Comparison of ENCODE assay signal across 8 cellular contexts in the genomic region with DNA sequence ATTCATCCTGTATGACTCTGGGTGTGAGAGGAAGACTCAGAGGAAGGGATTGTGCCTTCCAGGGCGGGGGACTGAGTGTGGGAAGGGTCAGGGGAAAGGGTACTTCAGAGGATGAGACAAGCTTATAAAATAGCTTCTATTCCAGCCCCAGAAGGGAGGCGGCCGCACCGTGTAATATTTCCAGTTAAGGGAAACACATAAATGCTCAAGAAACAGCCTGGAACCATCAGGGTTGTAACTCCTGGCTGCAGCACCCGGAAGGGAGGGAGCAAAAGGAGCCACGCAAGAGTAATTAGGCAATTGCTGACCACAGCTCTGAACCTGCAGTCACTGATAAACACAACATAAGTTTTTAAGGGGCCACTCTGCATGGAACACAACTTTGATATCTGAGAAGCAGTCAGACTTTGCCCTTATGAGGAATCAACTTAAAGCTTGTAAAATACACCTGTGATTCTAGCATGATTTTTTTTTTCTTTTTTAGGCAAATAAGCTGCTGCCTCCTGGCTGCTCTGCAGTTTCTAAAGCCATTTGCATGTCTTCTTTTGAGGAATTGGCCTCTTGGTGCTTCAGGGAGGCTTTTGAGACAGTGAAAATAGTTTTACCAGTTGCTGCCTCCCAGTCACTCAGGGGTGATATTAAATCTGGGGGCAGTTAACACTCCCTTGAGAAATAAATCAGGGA.
DNase-seq lines count a peak whose midpoint lies in the region; ATAC-seq and TF ChIP-seq lines count a peak whose summit lies in the region.

No MANE protein-coding gene starts in this region.

- H3K9me3 Mint-ChIP-seq in activated naive CD8-positive, alpha-beta T cell treated with anti-CD3 and anti-CD28 coated beads for 36 hours: no peaks in the 10 kb centered on the region

- H3K4me3 Mint-ChIP-seq in activated naive CD8-positive, alpha-beta T cell treated with anti-CD3 and anti-CD28 coated beads for 36 hours: no peak overlapping the region

- DNase-seq in GM19238 (ENCODE audit: insufficient read length, low spot score) (peak; percentile 15), NB4 (ENCODE audit: low read depth) (peak; percentile 93), esophagus squamous epithelium (lab: John Stamatoyannopoulos, UW) (peak; percentile 7), prostate gland (ENCODE audit: low spot score) (peak; percentile 21), middle frontal gyrus (ENCODE audit: extremely low spot score, low spot score) (no peak), iPS-NIHi7 (ENCODE audit: extremely low spot score) (no peak)
- DNase-seq in activated naive CD8-positive, alpha-beta T cell treated with anti-CD3 and anti-CD28 coated beads for 36 hours: no peak

- H3K27ac Mint-ChIP-seq in activated naive CD8-positive, alpha-beta T cell treated with anti-CD3 and anti-CD28 coated beads for 36 hours: no peak overlapping the region

- TF ChIP-seq CTCF in NB4 (IDR thresholded peaks at IDR 0.05; ENCODE audit: low read depth, low read length) (no peak), esophagus squamous epithelium (IDR thresholded peaks at IDR 0.05) (no peak), prostate gland (IDR thresholded peaks at IDR 0.05) (no peak)

- intact Hi-C loops in esophagus squamous epithelium (cut with DNase I) (no loop called here), prostate gland (cut with DNase I) (no loop called here)

- no peaks in the 10 kb centered on the region for H3K9me3 ChIP-seq in esophagus squamous epithelium
- H3K9me3 ChIP-seq in prostate gland: no peaks in the 10 kb centered on the region

- H3K36me3 Mint-ChIP-seq in activated naive CD8-positive, alpha-beta T cell treated with anti-CD3 and anti-CD28 coated beads for 36 hours: no peaks in the 10 kb centered on the region

- peaks cover 18% of the 10 kb centered on the region for H3K27me3 Mint-ChIP-seq in activated naive CD8-positive, alpha-beta T cell treated with anti-CD3 and anti-CD28 coated beads for 36 hours

- H3K27me3 ChIP-seq in esophagus squamous epithelium (no peaks in the 10 kb centered on the region), prostate gland (replicated peaks; ENCODE audit: insufficient read depth) (no peaks in the 10 kb centered on the region)

- H3K36me3 ChIP-seq in esophagus squamous epithelium (no peaks in the 10 kb centered on the region), prostate gland (no peaks in the 10 kb centered on the region)

- WGBS in esophagus squamous epithelium, 2 donors: 18 to 35% methylated on average over 6 of the region's 6 CpGs
- WGBS in prostate gland: 11% methylated on average over 6 of the region's 6 CpGs

- H3K4me1 Mint-ChIP-seq in activated naive CD8-positive, alpha-beta T cell treated with anti-CD3 and anti-CD28 coated beads for 36 hours: no peaks in the 10 kb centered on the region

- ATAC-seq in HG02840 (IDR thresholded peaks at IDR 0.05; ENCODE audit: low FRiP score, unreplicated experiment): no peak

- H3K27ac ChIP-seq in esophagus squamous epithelium (peak overlapping the region in 3 of 4 donors; percentile 42 to 80 (median 72)), prostate gland (no peak overlapping the region)

- no peak overlapping the region for H3K4me3 ChIP-seq in NB4 (ENCODE audit: low read depth, low read length)
- H3K4me3 ChIP-seq in esophagus squamous epithelium: no peak overlapping the region
- H3K4me3 ChIP-seq in prostate gland: no peak overlapping the region

- H3K4me1 ChIP-seq in esophagus squamous epithelium (peaks cover 0 to 33% (median 4%) of the 10 kb centered on the region in 3 donors), prostate gland (replicated peaks) (no peaks in the 10 kb centered on the region)

- TF ChIP-seq POLR2A in NB4 (IDR thresholded peaks at IDR 0.05; ENCODE audit: extremely low read depth, insufficient read length) (no peak), esophagus squamous epithelium (IDR thresholded peaks at IDR 0.05) (no peak), prostate gland (IDR thresholded peaks at IDR 0.05) (no peak)

Comparison
In these comparisons a context has a peak if more than half of its experiments do, and no peak if none do; other contexts are left out.
1. DNase-seq: peak in GM19238 (single experiment), NB4 (single experiment), esophagus squamous epithelium (single experiment) and prostate gland (single experiment); none in activated naive CD8-positive, alpha-beta T cell treated with anti-CD3 and anti-CD28 coated beads for 36 hours (single experiment), middle frontal gyrus (single experiment) and iPS-NIHi7 (single experiment).
2. H3K27ac ChIP-seq: peak in esophagus squamous epithelium (3 of 4); none in prostate gland (0 of 2).